ENCODE assay signal across 8 cellular contexts in genomic region chr3:150603090-150603887, GRCh38.
DNase-seq lines count a peak whose midpoint lies in the region; ATAC-seq and TF ChIP-seq lines count a peak whose summit lies in the region.

SELENOT (plus strand) TSS chr3:150603321; CDS start chr3:150603363, 42 bp downstream.

- ATAC-seq in HG03196 (IDR thresholded peaks at IDR 0.05; ENCODE audit: unreplicated experiment) = peak; percentile 56

- TF ChIP-seq POLR2A in GM18951 (IDR thresholded peaks at IDR 0.05; ENCODE audit: extremely low read depth, insufficient read depth, insufficient read length) = peak; percentile 99

- DNase-seq in AG09309 (ENCODE audit: low read depth) (peak; percentile 84), NCI-H345 treated with DMSO at 0.1 percent for 48 hours (lab: John Stamatoyannopoulos, UW; ENCODE audit: unreplicated experiment) (peak; percentile 82), iris pigment epithelial cell (ENCODE audit: low read depth) (peak; percentile 94)
- DNase-seq in activated CD4-positive, CD25-positive, alpha-beta regulatory T cell (lab: John Stamatoyannopoulos, UW) = peak; percentile 84 to 88 (median 86)
- DNase-seq in central memory CD4-positive, alpha-beta T cell = peak; percentile 95
- peak; percentile 91 for DNase-seq in stimulated activated CD4-positive, alpha-beta T cell treated with anti-CD3 and anti-CD28 coated beads, Interleukin-12 subunit alpha, Interleukin-12 subunit beta, amount 100 ng/mL, for 4 hours

- TF ChIP-seq CTCF in AG09309 (IDR thresholded peaks at IDR 0.05; ENCODE audit: control insufficient read depth, insufficient read depth, low read depth, low read length, missing control alignments) = peak; percentile 49

- H3K4me3 ChIP-seq in AG09309 (ENCODE audit: control insufficient read depth, low read depth, low read length) = peak within 1 kb of the TSS; percentile 92

- in situ Hi-C loops in GM18951 (cut with MboI; ENCODE audit: low sequenced_read_pairs, unreplicated experiment) = no loop called here

Comparison
In these comparisons a context has a peak if more than half of its experiments do, and no peak if none do; other contexts are left out.
1. Peak in every context shown above with its lines: DNase-seq, ATAC-seq and H3K4me3 ChIP-seq.